Comparison of ENCODE assay signal across 1 cellular context in the genomic region with DNA sequence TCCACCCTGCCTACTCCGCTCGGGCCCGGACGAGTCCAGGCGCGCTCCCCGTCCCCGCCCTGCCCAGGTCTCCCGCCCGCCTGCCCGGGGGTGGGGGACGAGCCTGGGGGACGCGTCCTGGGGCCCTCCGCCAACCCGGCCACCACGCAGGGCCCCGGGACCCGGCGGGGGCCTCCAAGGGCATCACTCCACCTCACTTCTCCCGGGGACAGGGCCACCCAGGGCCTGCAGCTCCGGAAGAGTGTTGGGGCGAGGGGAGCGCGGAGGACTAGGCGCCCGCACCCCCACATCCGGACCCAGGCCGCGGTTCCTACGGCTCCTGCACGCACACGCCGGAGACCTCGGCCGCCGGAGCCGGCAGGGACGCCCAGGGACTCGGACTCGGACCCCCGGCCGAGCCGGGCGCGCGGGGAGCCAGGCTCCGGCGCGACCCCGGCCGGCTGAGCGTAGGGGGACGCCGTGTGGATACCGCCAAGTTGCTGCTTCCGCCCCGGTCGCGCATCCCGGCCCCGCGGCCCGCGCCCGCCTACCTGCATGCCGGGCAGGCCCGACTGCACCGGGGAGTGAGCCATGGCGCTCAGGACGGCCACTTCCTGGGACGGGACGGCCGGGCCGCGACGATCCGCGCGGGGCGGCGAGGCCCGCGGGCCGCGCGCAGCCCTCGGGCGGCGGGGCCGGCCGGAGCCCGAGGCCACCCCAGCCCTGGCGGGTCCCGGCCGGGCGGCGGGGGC.
A peak's percentile ranks its signal among the peaks of the same experiment; 100 is the strongest.
TF ChIP-seq lines count a peak whose summit lies in the region.

No MANE protein-coding gene starts in this region.

TF ChIP-seq in HepG2, 621 proteins besides CTCF, POLR2A, EP300 and RAD21 (continued from another document and continues in another):
- TF ChIP-seq, protein P1, sequence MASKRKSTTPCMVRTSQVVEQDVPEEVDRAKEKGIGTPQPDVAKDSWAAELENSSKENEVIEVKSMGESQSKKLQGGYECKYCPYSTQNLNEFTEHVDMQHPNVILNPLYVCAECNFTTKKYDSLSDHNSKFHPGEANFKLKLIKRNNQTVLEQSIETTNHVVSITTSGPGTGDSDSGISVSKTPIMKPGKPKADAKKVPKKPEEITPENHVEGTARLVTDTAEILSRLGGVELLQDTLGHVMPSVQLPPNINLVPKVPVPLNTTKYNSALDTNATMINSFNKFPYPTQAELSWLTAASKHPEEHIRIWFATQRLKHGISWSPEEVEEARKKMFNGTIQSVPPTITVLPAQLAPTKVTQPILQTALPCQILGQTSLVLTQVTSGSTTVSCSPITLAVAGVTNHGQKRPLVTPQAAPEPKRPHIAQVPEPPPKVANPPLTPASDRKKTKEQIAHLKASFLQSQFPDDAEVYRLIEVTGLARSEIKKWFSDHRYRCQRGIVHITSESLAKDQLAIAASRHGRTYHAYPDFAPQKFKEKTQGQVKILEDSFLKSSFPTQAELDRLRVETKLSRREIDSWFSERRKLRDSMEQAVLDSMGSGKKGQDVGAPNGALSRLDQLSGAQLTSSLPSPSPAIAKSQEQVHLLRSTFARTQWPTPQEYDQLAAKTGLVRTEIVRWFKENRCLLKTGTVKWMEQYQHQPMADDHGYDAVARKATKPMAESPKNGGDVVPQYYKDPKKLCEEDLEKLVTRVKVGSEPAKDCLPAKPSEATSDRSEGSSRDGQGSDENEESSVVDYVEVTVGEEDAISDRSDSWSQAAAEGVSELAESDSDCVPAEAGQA (IDR thresholded peaks at IDR 0.05; ENCODE audit: low read depth) = no peak
- TF ChIP-seq, protein P1 (CRISPR knock-in tag; IDR thresholded peaks at IDR 0.05; ENCODE audit: borderline replicate concordance) = peak; percentile 43; the same call in 1 of the 2 replicates
- no peak for TF ChIP-seq ZNF816 (CRISPR knock-in tag; IDR thresholded peaks at IDR 0.05; ENCODE audit: borderline replicate concordance)
- TF ChIP-seq FOXC1 (CRISPR knock-in tag; IDR thresholded peaks at IDR 0.05; ENCODE audit: borderline replicate concordance) = 0 out of 2 replicates have a peak, but pooled peaks have one; percentile 31
- TF ChIP-seq, protein P2, sequence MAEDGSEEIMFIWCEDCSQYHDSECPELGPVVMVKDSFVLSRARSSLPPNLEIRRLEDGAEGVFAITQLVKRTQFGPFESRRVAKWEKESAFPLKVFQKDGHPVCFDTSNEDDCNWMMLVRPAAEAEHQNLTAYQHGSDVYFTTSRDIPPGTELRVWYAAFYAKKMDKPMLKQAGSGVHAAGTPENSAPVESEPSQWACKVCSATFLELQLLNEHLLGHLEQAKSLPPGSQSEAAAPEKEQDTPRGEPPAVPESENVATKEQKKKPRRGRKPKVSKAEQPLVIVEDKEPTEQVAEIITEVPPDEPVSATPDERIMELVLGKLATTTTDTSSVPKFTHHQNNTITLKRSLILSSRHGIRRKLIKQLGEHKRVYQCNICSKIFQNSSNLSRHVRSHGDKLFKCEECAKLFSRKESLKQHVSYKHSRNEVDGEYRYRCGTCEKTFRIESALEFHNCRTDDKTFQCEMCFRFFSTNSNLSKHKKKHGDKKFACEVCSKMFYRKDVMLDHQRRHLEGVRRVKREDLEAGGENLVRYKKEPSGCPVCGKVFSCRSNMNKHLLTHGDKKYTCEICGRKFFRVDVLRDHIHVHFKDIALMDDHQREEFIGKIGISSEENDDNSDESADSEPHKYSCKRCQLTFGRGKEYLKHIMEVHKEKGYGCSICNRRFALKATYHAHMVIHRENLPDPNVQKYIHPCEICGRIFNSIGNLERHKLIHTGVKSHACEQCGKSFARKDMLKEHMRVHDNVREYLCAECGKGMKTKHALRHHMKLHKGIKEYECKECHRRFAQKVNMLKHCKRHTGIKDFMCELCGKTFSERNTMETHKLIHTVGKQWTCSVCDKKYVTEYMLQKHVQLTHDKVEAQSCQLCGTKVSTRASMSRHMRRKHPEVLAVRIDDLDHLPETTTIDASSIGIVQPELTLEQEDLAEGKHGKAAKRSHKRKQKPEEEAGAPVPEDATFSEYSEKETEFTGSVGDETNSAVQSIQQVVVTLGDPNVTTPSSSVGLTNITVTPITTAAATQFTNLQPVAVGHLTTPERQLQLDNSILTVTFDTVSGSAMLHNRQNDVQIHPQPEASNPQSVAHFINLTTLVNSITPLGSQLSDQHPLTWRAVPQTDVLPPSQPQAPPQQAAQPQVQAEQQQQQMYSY (CRISPR knock-in tag; IDR thresholded peaks at IDR 0.05) = peak; percentile 20; the same call in 1 of the 2 replicates
- TF ChIP-seq BRCA1 (CRISPR knock-in tag; IDR thresholded peaks at IDR 0.05) = no peak
- TF ChIP-seq, protein P3, sequence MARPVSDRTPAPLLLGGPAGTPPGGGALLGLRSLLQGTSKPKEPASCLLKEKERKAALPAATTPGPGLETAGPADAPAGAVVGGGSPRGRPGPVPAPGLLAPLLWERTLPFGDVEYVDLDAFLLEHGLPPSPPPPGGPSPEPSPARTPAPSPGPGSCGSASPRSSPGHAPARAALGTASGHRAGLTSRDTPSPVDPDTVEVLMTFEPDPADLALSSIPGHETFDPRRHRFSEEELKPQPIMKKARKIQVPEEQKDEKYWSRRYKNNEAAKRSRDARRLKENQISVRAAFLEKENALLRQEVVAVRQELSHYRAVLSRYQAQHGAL (CRISPR knock-in tag; IDR thresholded peaks at IDR 0.05; ENCODE audit: not compliant biosample characterization) = no peak
- no peak for TF ChIP-seq ZNF567 (CRISPR knock-in tag; IDR thresholded peaks at IDR 0.05; ENCODE audit: borderline replicate concordance)
- TF ChIP-seq, protein P4, sequence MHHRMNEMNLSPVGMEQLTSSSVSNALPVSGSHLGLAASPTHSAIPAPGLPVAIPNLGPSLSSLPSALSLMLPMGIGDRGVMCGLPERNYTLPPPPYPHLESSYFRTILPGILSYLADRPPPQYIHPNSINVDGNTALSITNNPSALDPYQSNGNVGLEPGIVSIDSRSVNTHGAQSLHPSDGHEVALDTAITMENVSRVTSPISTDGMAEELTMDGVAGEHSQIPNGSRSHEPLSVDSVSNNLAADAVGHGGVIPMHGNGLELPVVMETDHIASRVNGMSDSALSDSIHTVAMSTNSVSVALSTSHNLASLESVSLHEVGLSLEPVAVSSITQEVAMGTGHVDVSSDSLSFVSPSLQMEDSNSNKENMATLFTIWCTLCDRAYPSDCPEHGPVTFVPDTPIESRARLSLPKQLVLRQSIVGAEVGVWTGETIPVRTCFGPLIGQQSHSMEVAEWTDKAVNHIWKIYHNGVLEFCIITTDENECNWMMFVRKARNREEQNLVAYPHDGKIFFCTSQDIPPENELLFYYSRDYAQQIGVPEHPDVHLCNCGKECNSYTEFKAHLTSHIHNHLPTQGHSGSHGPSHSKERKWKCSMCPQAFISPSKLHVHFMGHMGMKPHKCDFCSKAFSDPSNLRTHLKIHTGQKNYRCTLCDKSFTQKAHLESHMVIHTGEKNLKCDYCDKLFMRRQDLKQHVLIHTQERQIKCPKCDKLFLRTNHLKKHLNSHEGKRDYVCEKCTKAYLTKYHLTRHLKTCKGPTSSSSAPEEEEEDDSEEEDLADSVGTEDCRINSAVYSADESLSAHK (CRISPR knock-in tag; IDR thresholded peaks at IDR 0.05; ENCODE audit: borderline replicate concordance) = no peak
- no peak for TF ChIP-seq DNMT1 (CRISPR knock-in tag; IDR thresholded peaks at IDR 0.05)
- TF ChIP-seq, protein P5, sequence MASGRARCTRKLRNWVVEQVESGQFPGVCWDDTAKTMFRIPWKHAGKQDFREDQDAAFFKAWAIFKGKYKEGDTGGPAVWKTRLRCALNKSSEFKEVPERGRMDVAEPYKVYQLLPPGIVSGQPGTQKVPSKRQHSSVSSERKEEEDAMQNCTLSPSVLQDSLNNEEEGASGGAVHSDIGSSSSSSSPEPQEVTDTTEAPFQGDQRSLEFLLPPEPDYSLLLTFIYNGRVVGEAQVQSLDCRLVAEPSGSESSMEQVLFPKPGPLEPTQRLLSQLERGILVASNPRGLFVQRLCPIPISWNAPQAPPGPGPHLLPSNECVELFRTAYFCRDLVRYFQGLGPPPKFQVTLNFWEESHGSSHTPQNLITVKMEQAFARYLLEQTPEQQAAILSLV (CRISPR knock-in tag; IDR thresholded peaks at IDR 0.05; ENCODE audit: borderline replicate concordance) = no peak
- TF ChIP-seq CAMTA2 (CRISPR knock-in tag; IDR thresholded peaks at IDR 0.05; ENCODE audit: borderline replicate concordance) = no peak
- TF ChIP-seq, protein P6, sequence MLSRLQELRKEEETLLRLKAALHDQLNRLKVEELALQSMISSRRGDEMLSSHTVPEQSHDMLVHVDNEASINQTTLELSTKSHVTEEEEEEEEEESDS (CRISPR knock-in tag; IDR thresholded peaks at IDR 0.05; ENCODE audit: borderline replicate concordance) = no peak
- no peak for TF ChIP-seq JUN (CRISPR knock-in tag; IDR thresholded peaks at IDR 0.05)
- TF ChIP-seq HES4 (CRISPR knock-in tag; IDR thresholded peaks at IDR 0.05; ENCODE audit: borderline replicate concordance) = peak; percentile 69; the same call in 1 of the 2 replicates
- TF ChIP-seq HMG20B (CRISPR knock-in tag; conservative IDR thresholded peaks at IDR 0.05) = no peak
- no peak; the same call in 1 of the 2 replicates for TF ChIP-seq KDM5A (IDR thresholded peaks at IDR 0.05; ENCODE audit: borderline replicate concordance, low read length)
- TF ChIP-seq KDM5B (CRISPR knock-in tag; IDR thresholded peaks at IDR 0.05; ENCODE audit: borderline replicate concordance) = no peak; the same call in 1 of the 2 replicates
- TF ChIP-seq AHR (CRISPR knock-in tag; IDR thresholded peaks at IDR 0.05) = no peak
- TF ChIP-seq SALL2 (CRISPR knock-in tag; IDR thresholded peaks at IDR 0.05) = no peak
- TF ChIP-seq, protein P7, sequence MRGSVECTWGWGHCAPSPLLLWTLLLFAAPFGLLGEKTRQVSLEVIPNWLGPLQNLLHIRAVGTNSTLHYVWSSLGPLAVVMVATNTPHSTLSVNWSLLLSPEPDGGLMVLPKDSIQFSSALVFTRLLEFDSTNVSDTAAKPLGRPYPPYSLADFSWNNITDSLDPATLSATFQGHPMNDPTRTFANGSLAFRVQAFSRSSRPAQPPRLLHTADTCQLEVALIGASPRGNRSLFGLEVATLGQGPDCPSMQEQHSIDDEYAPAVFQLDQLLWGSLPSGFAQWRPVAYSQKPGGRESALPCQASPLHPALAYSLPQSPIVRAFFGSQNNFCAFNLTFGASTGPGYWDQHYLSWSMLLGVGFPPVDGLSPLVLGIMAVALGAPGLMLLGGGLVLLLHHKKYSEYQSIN (CRISPR knock-in tag; IDR thresholded peaks at IDR 0.05; ENCODE audit: borderline replicate concordance) = no peak
- TF ChIP-seq CHD4 (IDR thresholded peaks at IDR 0.05; ENCODE audit: borderline replicate concordance, low read length) = no peak
- no peak for TF ChIP-seq MAFG (CRISPR knock-in tag; IDR thresholded peaks at IDR 0.05)
- TF ChIP-seq, protein P8, sequence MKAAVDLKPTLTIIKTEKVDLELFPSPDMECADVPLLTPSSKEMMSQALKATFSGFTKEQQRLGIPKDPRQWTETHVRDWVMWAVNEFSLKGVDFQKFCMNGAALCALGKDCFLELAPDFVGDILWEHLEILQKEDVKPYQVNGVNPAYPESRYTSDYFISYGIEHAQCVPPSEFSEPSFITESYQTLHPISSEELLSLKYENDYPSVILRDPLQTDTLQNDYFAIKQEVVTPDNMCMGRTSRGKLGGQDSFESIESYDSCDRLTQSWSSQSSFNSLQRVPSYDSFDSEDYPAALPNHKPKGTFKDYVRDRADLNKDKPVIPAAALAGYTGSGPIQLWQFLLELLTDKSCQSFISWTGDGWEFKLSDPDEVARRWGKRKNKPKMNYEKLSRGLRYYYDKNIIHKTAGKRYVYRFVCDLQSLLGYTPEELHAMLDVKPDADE (CRISPR knock-in tag; IDR thresholded peaks at IDR 0.05) = 0 out of 2 replicates have a peak, but pooled peaks have one; percentile 26
- no peak for TF ChIP-seq ZNF234 (CRISPR knock-in tag; conservative IDR thresholded peaks at IDR 0.05)
- no peak for TF ChIP-seq EZH2 (conservative IDR thresholded peaks at IDR 0.05; ENCODE audit: low read depth, low read length)
- TF ChIP-seq, protein P9, sequence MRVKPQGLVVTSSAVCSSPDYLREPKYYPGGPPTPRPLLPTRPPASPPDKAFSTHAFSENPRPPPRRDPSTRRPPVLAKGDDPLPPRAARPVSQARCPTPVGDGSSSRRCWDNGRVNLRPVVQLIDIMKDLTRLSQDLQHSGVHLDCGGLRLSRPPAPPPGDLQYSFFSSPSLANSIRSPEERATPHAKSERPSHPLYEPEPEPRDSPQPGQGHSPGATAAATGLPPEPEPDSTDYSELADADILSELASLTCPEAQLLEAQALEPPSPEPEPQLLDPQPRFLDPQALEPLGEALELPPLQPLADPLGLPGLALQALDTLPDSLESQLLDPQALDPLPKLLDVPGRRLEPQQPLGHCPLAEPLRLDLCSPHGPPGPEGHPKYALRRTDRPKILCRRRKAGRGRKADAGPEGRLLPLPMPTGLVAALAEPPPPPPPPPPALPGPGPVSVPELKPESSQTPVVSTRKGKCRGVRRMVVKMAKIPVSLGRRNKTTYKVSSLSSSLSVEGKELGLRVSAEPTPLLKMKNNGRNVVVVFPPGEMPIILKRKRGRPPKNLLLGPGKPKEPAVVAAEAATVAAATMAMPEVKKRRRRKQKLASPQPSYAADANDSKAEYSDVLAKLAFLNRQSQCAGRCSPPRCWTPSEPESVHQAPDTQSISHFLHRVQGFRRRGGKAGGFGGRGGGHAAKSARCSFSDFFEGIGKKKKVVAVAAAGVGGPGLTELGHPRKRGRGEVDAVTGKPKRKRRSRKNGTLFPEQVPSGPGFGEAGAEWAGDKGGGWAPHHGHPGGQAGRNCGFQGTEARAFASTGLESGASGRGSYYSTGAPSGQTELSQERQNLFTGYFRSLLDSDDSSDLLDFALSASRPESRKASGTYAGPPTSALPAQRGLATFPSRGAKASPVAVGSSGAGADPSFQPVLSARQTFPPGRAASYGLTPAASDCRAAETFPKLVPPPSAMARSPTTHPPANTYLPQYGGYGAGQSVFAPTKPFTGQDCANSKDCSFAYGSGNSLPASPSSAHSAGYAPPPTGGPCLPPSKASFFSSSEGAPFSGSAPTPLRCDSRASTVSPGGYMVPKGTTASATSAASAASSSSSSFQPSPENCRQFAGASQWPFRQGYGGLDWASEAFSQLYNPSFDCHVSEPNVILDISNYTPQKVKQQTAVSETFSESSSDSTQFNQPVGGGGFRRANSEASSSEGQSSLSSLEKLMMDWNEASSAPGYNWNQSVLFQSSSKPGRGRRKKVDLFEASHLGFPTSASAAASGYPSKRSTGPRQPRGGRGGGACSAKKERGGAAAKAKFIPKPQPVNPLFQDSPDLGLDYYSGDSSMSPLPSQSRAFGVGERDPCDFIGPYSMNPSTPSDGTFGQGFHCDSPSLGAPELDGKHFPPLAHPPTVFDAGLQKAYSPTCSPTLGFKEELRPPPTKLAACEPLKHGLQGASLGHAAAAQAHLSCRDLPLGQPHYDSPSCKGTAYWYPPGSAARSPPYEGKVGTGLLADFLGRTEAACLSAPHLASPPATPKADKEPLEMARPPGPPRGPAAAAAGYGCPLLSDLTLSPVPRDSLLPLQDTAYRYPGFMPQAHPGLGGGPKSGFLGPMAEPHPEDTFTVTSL (CRISPR knock-in tag; IDR thresholded peaks at IDR 0.05; ENCODE audit: borderline replicate concordance) = no peak
